1 cellular context compared by ENCODE assay signal in genomic region chr6:32177788-32178546, GRCh38.
TF ChIP-seq lines count a peak whose summit lies in the region.

RNF5 (plus strand) TSS chr6:32178405; CDS start chr6:32178512, 107 bp downstream.

TF ChIP-seq in HEK293, 187 proteins besides CTCF, POLR2A, EP300 and RAD21 (continued from another document):
- TF ChIP-seq ZNF398 (tag by site-specific recombination; IDR thresholded peaks at IDR 0.05) (no peak), HOXC10 (CRISPR knock-in tag; IDR thresholded peaks at IDR 0.05) (no peak), ZNF148 (tag by site-specific recombination; IDR thresholded peaks at IDR 0.05; ENCODE audit: borderline replicate concordance) (no peak), ZNF76 (tag by site-specific recombination; IDR thresholded peaks at IDR 0.05; ENCODE audit: borderline replicate concordance, low read depth) (no peak), INSM2 (tag by site-specific recombination; IDR thresholded peaks at IDR 0.05) (no peak), ZNF776 (tag by site-specific recombination; IDR thresholded peaks at IDR 0.05; ENCODE audit: borderline replicate concordance) (no peak), ZSCAN5A (tag by site-specific recombination; IDR thresholded peaks at IDR 0.05) (no peak), OVOL3 (tag by site-specific recombination; IDR thresholded peaks at IDR 0.05) (no peak), SP2 (tag by site-specific recombination; IDR thresholded peaks at IDR 0.05) (peak; percentile 97), PATZ1 (tag by site-specific recombination; IDR thresholded peaks at IDR 0.05) (peak; percentile 88), ZFP37 (tag by site-specific recombination; IDR thresholded peaks at IDR 0.05) (no peak), ZFP3 (tag by site-specific recombination; IDR thresholded peaks at IDR 0.05; ENCODE audit: low read depth) (no peak), MYNN (tag by site-specific recombination; IDR thresholded peaks at IDR 0.05; ENCODE audit: borderline replicate concordance) (peak; percentile 87), ZNF146 (tag by site-specific recombination; IDR thresholded peaks at IDR 0.05) (no peak), ZXDB (tag by site-specific recombination; IDR thresholded peaks at IDR 0.05) (no peak; the same call in 1 of the 2 replicates), ZNF704 (tag by site-specific recombination; IDR thresholded peaks at IDR 0.05) (no peak), ZNF785 (tag by site-specific recombination; IDR thresholded peaks at IDR 0.05) (no peak), PRDM6 (tag by site-specific recombination; IDR thresholded peaks at IDR 0.05) (no peak), ZNF580 (tag by site-specific recombination; IDR thresholded peaks at IDR 0.05) (no peak), ZNF202 (tag by site-specific recombination; IDR thresholded peaks at IDR 0.05; ENCODE audit: borderline replicate concordance) (no peak), FEZF1 (tag by site-specific recombination; IDR thresholded peaks at IDR 0.05) (no peak; the same call in 1 of the 2 replicates), GLIS1 (tag by site-specific recombination; IDR thresholded peaks at IDR 0.05) (no peak), ELK4 (IDR thresholded peaks at IDR 0.05; ENCODE audit: borderline replicate concordance, low read depth, low read length) (no peak), ZNF510 (tag by site-specific recombination; IDR thresholded peaks at IDR 0.05; ENCODE audit: insufficient replicate concordance) (no peak)
